In genomic region chr15:62118446-62118964, GRCh38 we compare ENCODE assay signal across 10 cellular contexts. TPM values are rescaled to one million over a fixed set of nuclear protein-coding genes. Genes with fewer than 3 reads are reported as not detected.
DNase-seq lines count a peak whose midpoint lies in the region; ATAC-seq and TF ChIP-seq lines count a peak whose summit lies in the region.
"Had no signal": no experiment of that assay in that cellular context is flagged by ENCODE, and none has a peak within 500 bp of the region (broad histone marks: within the 10 kb centered on the region; RNA-seq: fewer than 3 reads in every experiment).

No MANE protein-coding gene starts in this region.

- peaks cover 19% of the 10 kb centered on the region for H3K4me1 ChIP-seq in PC-3 (ENCODE audit: insufficient read depth, low read length)

- intact Hi-C loops in PC-3 (cut with micrococcal nuclease): no loop called here

- H3K36me3 Mint-ChIP-seq in nephron progenitor cell (ENCODE audit: low read depth): no peaks in the 10 kb centered on the region

- no peak overlapping the region for H3K4me3 Mint-ChIP-seq in nephron progenitor cell

- H3K27ac ChIP-seq in PC-3 (ENCODE audit: low read length): peak overlapping the region; percentile 69

- H3K79me2 ChIP-seq in PC-3 (ENCODE audit: low read length): no peaks in the 10 kb centered on the region

- no peaks in the 10 kb centered on the region for H4K20me1 ChIP-seq in PC-3 (ENCODE audit: low read length)

- H2AFZ ChIP-seq in PC-3 (ENCODE audit: low read length): no peak overlapping the region

- H3K36me3 ChIP-seq in PC-3 (ENCODE audit: low read depth, low read length): no peaks in the 10 kb centered on the region

- H3K27me3 ChIP-seq in PC-3 (ENCODE audit: low read length): no peaks in the 10 kb centered on the region

- H3K9me3 Mint-ChIP-seq in nephron progenitor cell: no peaks in the 10 kb centered on the region
- H3K9me3 Mint-ChIP-seq: T-helper 1 cell treated with Interleukin-12 subunit alpha and Interleukin-12 subunit beta and Interleukin-4 antibody, amounts not matched to agents 30 μg/mL and 1 μg/mL, for 36 hours had no signal

- H3K27ac Mint-ChIP-seq in nephron progenitor cell: peak overlapping the region; percentile 20

- no peaks in the 10 kb centered on the region for H3F3A ChIP-seq in PC-3 (ENCODE audit: low read length, unreplicated experiment)

- H3K9me3 ChIP-seq in PC-3 (ENCODE audit: low read length): no peaks in the 10 kb centered on the region

- no peaks in the 10 kb centered on the region for H3K27me3 Mint-ChIP-seq in nephron progenitor cell (ENCODE audit: low read depth, poor library complexity)

- POLR2A ChIA-PET in PC-3 (lab: Charles Lee; ENCODE audit: unreplicated experiment): interaction anchor here (0.6 kb wide), 2 partner anchors 18 to 59 kb away, joined by 3 to 11 read pairs; no protein-coding TSS in a partner anchor

- no TSS peak for BruUV-seq in PC-3 (replicated peaks; lab: Mats Ljungman, UMichigan)

- no peak for TF ChIP-seq CTCF in PC-3 (conservative IDR thresholded peaks at IDR 0.05; ENCODE audit: low read depth, low read length)
- TF ChIP-seq CTCF in nephron progenitor cell (IDR thresholded peaks at IDR 0.05): no peak
- no peak for TF ChIP-seq CTCF in GM20000 (IDR thresholded peaks at IDR 0.05; ENCODE audit: extremely low read depth, missing control alignments)

- H3K4me3 ChIP-seq in PC-3 (ENCODE audit: low read length): no peak overlapping the region

- H3K9me2 ChIP-seq in PC-3 (replicated peaks; ENCODE audit: low read length): no peaks in the 10 kb centered on the region

- peaks cover 14% of the 10 kb centered on the region for H3K4me1 Mint-ChIP-seq in nephron progenitor cell

- CTCF ChIA-PET in PC-3 (lab: Charles Lee): interaction anchor here (1.0 kb wide), 1 partner anchor 9 kb away, joined by 5 read pairs; no protein-coding TSS in a partner anchor

- H3K9ac ChIP-seq in PC-3 (ENCODE audit: low read length): peak overlapping the region; percentile 30; the same call in 1 of the 2 replicates

- peak; percentile 48 for DNase-seq in CD1c-positive myeloid dendritic cell (ENCODE audit: extremely low spot score)
- no peak for DNase-seq in PC-3
- DNase-seq in dermis blood vessel endothelial cell: peak; percentile 55
- no peak for DNase-seq in nephron progenitor cell
- DNase-seq in GM20000 (ENCODE audit: low spot score): no peak
- no peak for DNase-seq in NCI-H510A treated with DMSO at 0.1 percent for 48 hours (lab: John Stamatoyannopoulos, UW)
- DNase-seq: Karpas-422 had no signal

- 0 out of 2 replicates have a peak overlapping the region, but pooled peaks have one; percentile 67 for H3K4me2 ChIP-seq in PC-3 (ENCODE audit: low read length)

- ATAC-seq in PC-3 (no peak), GM21423 (IDR thresholded peaks at IDR 0.05; ENCODE audit: unreplicated experiment) (no peak), GM19463 (IDR thresholded peaks at IDR 0.05; ENCODE audit: unreplicated experiment) (no peak)

RNA-seq across cellular contexts. Expression of gene C2CD4B, which starts 46.6 kb away (rescaled TPM):
- not detected in 2 replicates for total RNA-seq in PC-3 (2014; rRNA removed)
- 34.9 and 96.0 TPM in 2 replicates for total RNA-seq in dermis blood vessel endothelial cell

RNA-seq across cellular contexts. Expression of gene C2CD4A, which starts 51.7 kb away (rescaled TPM):
- total RNA-seq in PC-3 (2014; rRNA removed) (0.11 and 0.52 TPM in 2 replicates), dermis blood vessel endothelial cell (1.5 and 2.7 TPM in 2 replicates)

RNA-seq across cellular contexts. Expression of gene VPS13C, which starts 58.3 kb away (rescaled TPM):
- total RNA-seq in PC-3 (2014; rRNA removed) (11.3 and 11.4 TPM in 2 replicates), dermis blood vessel endothelial cell (132 and 135 TPM in 2 replicates)

Comparison
In these comparisons a context has a peak if more than half of its experiments do, and no peak if none do; other contexts are left out.
1. DNase-seq: peak in CD1c-positive myeloid dendritic cell (single experiment) and dermis blood vessel endothelial cell (single experiment); none in PC-3 (single experiment), nephron progenitor cell (single experiment), GM20000 (single experiment) and NCI-H510A treated with DMSO at 0.1 percent for 48 hours (single experiment).
2. RNA of gene C2CD4B, which starts 46.6 kb away (total RNA-seq): 34.9 to 96.0 TPM in dermis blood vessel endothelial cell; not detected in PC-3; every median in the first group is over 10 times any median in the second.
3. RNA of gene VPS13C, which starts 58.3 kb away (total RNA-seq): 132 to 135 TPM in dermis blood vessel endothelial cell; 11.3 to 11.4 TPM in PC-3; every median in the first group is over 10 times any median in the second.